1 cellular context compared by ENCODE assay signal in genomic region chr4:4167981-4168535, GRCh38.
TF ChIP-seq lines count a peak whose summit lies in the region.

No MANE protein-coding gene starts in this region.

TF ChIP-seq in HepG2, 621 proteins besides CTCF, POLR2A, EP300 and RAD21:
- TF ChIP-seq HNF4A (CRISPR knock-in tag; IDR thresholded peaks at IDR 0.05): peak; percentile 55
